Comparison of ENCODE assay signal across 10 cellular contexts in the genomic region with DNA sequence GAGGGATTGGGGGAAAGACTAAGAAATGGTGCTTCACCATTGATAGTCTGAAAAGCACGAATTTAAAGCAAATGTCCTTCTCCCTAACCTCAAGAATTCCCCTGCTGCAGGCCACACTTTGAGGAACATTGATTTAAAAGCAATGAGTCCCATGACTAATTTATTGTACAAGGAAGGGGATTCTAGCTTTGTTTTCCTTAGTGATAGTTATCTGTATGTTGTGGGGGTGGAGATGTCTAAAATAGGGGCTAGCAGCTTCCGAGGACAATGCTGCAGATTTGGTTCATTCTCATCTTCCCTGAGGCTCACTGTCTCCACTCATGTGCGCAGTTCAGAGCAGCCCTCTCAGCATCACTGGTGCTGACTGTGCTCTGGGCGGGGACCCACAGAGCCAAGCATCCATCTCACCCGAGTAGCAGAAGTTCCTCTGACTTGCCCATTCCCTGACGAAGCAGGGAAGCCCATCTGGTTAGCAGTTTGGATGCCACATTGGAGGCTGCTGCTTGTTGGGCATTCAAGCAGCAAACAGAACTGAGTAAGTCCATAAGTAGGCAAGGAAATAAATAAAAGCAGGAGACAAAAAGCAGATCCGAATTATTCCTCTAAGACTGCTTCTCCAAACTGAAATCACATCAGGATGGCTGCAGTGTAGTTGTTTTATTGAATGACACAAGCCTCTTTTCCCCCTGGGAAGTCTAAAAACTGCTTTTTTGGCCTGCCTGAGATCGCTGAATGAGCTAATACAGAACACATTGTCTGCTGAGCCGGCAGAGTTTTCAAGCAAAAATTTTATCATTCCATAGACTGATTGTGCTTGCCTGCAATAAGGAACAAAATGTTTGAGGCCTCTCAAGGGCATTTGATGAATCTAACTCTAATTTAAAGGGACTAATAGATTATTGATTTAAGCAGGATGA. TPM values are rescaled to one million over a fixed set of nuclear protein-coding genes. Genes with fewer than 3 reads are reported as not detected.
DNase-seq lines count a peak whose midpoint lies in the region; ATAC-seq, FAIRE-seq and TF ChIP-seq lines count a peak whose summit lies in the region.
"Had no signal": no experiment of that assay in that cellular context is flagged by ENCODE, and none has a peak within 500 bp of the region (broad histone marks: within the 10 kb centered on the region; RNA-seq: fewer than 3 reads in every experiment).

No MANE protein-coding gene starts in this region.

- H3K9ac ChIP-seq in kidney (ENCODE audit: low read length in 2 of 2) (peak overlapping the region in 1 of 2 donors; percentile 5), colonic mucosa (ENCODE audit: low read depth in 2 of 2, low read length in 2 of 2) (no peak overlapping the region)

- no peak for TF ChIP-seq CTCF in HEK293 (tag by site-specific recombination; IDR thresholded peaks at IDR 0.05)
- no peak for TF ChIP-seq CTCF in cardiac fibroblast (IDR thresholded peaks at IDR 0.05; ENCODE audit: low read depth, low read length)
- no peak for TF ChIP-seq CTCF in kidney (IDR thresholded peaks at IDR 0.05; ENCODE audit: borderline replicate concordance, extremely low read depth, insufficient read depth)
- no peak for TF ChIP-seq CTCF in colonic mucosa (IDR thresholded peaks at IDR 0.05)

- H3K27me3 ChIP-seq in H7 (ENCODE audit: control insufficient read depth, insufficient read depth, low read length) (no peaks in the 10 kb centered on the region), colonic mucosa (no peaks in the 10 kb centered on the region)
- H3K27me3 ChIP-seq: MG63 had no signal

- H3K4me3 ChIP-seq in HEK293 (ENCODE audit: low read depth, low read length) (no peak overlapping the region), cardiac fibroblast (replicated peaks in 1 of 2; ENCODE audit: low read depth in 2 of 2, low read length in 2 of 2) (no peak overlapping the region), kidney (ENCODE audit: low read length in 2 of 2) (no peak overlapping the region), H7 (ENCODE audit: insufficient read depth, low read depth, low read length) (no peak overlapping the region), colonic mucosa (no peak overlapping the region)
- H3K4me3 ChIP-seq: MG63 had no signal

- ATAC-seq in HG03196 (IDR thresholded peaks at IDR 0.05; ENCODE audit: unreplicated experiment) (no peak), GM19023 (IDR thresholded peaks at IDR 0.05; ENCODE audit: unreplicated experiment) (no peak)

- H3K27ac ChIP-seq in HEK293 (ENCODE audit: extremely low read depth, low read depth, low read length) (no peak overlapping the region; the same call in 1 of the 2 replicates), kidney (ENCODE audit: low read depth in 2 of 2, low read length in 2 of 2) (peak overlapping the region; percentile 20 to 78), substantia nigra (ENCODE audit: low read depth, low read length, poor library complexity, severe bottlenecking) (peak overlapping the region; percentile 59), colonic mucosa (no peak overlapping the region)

- CTCF ChIA-PET in HEK293 (lab: Yijun Ruan, JAX): interaction anchor here (0.7 kb wide), 1 partner anchor 136 kb away, joined by 3 read pairs; no protein-coding TSS in a partner anchor

- POLR2A ChIA-PET in HEK293 (lab: Yijun Ruan, JAX): interaction anchor here (1.2 kb wide), 1 partner anchor 28 kb away, joined by 5 read pairs; a partner anchor contains a TSS

- H3K4me1 ChIP-seq in HEK293 (ENCODE audit: control insufficient read depth, insufficient read depth, low read length): peaks cover 13% of the 10 kb centered on the region
- peaks cover 22 to 32% of the 10 kb centered on the region in 2 donors for H3K4me1 ChIP-seq in kidney (ENCODE audit: control insufficient read depth in 1 of 2, insufficient read depth in 1 of 2, low read depth in 1 of 2, low read length in 2 of 2)
- no peaks in the 10 kb centered on the region for H3K4me1 ChIP-seq in colonic mucosa

- no peaks in the 10 kb centered on the region for H3K36me3 ChIP-seq in HEK293 (ENCODE audit: control insufficient read depth in 2 of 2, insufficient read depth in 1 of 2, low read length in 2 of 2)
- H3K36me3 ChIP-seq in kidney (ENCODE audit: control insufficient read depth in 1 of 2, insufficient read depth in 2 of 2, low read length in 2 of 2): no peaks in the 10 kb centered on the region
- H3K36me3 ChIP-seq in H7 (replicated peaks; ENCODE audit: control insufficient read depth, insufficient read depth, low read length): no peaks in the 10 kb centered on the region
- no peaks in the 10 kb centered on the region for H3K36me3 ChIP-seq in colonic mucosa
- H3K36me3 ChIP-seq: MG63 had no signal

- peak; percentile 48 to 77 for DNase-seq in cardiac fibroblast (ENCODE audit: low read depth in 2 of 2)
- DNase-seq in kidney: peak; percentile 63
- DNase-seq in substantia nigra (lab: John Stamatoyannopoulos, UW): peak in 7 of 49 donors; percentile 11 to 40 (median 16)
- no peak for DNase-seq in H7
- DNase-seq in colonic mucosa: no peak
- DNase-seq: activated effector memory CD4-positive, alpha-beta T cell treated with Interleukin-2 at 50 U/mL for 16 hours; MG63 had no signal

- no peak for FAIRE-seq in kidney (lab: Jason Lieb, UNC)

- intact Hi-C loops in kidney (cut with DNase I): no loop called here
- intact Hi-C loops in colonic mucosa (cut with DNase I): no loop called here

- H3K9me3 ChIP-seq in HEK293 (ENCODE audit: control insufficient read depth, insufficient read depth, low read depth, low read length): no peaks in the 10 kb centered on the region
- no peaks in the 10 kb centered on the region for H3K9me3 ChIP-seq in kidney (ENCODE audit: control insufficient read depth in 1 of 2, low read length in 2 of 2)
- H3K9me3 ChIP-seq in colonic mucosa: no peaks in the 10 kb centered on the region
- H3K9me3 ChIP-seq: MG63 had no signal

TF ChIP-seq in HEK293, 187 proteins besides CTCF, POLR2A, EP300 and RAD21 (continues in another document):
- TF ChIP-seq, protein P1, sequence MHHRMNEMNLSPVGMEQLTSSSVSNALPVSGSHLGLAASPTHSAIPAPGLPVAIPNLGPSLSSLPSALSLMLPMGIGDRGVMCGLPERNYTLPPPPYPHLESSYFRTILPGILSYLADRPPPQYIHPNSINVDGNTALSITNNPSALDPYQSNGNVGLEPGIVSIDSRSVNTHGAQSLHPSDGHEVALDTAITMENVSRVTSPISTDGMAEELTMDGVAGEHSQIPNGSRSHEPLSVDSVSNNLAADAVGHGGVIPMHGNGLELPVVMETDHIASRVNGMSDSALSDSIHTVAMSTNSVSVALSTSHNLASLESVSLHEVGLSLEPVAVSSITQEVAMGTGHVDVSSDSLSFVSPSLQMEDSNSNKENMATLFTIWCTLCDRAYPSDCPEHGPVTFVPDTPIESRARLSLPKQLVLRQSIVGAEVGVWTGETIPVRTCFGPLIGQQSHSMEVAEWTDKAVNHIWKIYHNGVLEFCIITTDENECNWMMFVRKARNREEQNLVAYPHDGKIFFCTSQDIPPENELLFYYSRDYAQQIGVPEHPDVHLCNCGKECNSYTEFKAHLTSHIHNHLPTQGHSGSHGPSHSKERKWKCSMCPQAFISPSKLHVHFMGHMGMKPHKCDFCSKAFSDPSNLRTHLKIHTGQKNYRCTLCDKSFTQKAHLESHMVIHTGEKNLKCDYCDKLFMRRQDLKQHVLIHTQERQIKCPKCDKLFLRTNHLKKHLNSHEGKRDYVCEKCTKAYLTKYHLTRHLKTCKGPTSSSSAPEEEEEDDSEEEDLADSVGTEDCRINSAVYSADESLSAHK (tag by site-specific recombination; IDR thresholded peaks at IDR 0.05): peak; percentile 96
- TF ChIP-seq, protein P2, sequence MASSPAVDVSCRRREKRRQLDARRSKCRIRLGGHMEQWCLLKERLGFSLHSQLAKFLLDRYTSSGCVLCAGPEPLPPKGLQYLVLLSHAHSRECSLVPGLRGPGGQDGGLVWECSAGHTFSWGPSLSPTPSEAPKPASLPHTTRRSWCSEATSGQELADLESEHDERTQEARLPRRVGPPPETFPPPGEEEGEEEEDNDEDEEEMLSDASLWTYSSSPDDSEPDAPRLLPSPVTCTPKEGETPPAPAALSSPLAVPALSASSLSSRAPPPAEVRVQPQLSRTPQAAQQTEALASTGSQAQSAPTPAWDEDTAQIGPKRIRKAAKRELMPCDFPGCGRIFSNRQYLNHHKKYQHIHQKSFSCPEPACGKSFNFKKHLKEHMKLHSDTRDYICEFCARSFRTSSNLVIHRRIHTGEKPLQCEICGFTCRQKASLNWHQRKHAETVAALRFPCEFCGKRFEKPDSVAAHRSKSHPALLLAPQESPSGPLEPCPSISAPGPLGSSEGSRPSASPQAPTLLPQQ (tag by site-specific recombination; IDR thresholded peaks at IDR 0.05): 0 out of 2 replicates have a peak, but pooled peaks have one; percentile 23
- TF ChIP-seq EGR2 (tag by site-specific recombination; IDR thresholded peaks at IDR 0.05; ENCODE audit: low read depth) (no peak), ZBTB17 (tag by site-specific recombination; IDR thresholded peaks at IDR 0.05) (peak; percentile 46; the same call in 1 of the 2 replicates), ZNF830 (tag by site-specific recombination; IDR thresholded peaks at IDR 0.05; ENCODE audit: low read depth) (no peak), ZNF600 (tag by site-specific recombination; IDR thresholded peaks at IDR 0.05) (peak; percentile 72), ZNF335 (tag by site-specific recombination; conservative IDR thresholded peaks at IDR 0.05) (0 out of 2 replicates have a peak, but pooled peaks have one; percentile 20)
- TF ChIP-seq, protein P3, sequence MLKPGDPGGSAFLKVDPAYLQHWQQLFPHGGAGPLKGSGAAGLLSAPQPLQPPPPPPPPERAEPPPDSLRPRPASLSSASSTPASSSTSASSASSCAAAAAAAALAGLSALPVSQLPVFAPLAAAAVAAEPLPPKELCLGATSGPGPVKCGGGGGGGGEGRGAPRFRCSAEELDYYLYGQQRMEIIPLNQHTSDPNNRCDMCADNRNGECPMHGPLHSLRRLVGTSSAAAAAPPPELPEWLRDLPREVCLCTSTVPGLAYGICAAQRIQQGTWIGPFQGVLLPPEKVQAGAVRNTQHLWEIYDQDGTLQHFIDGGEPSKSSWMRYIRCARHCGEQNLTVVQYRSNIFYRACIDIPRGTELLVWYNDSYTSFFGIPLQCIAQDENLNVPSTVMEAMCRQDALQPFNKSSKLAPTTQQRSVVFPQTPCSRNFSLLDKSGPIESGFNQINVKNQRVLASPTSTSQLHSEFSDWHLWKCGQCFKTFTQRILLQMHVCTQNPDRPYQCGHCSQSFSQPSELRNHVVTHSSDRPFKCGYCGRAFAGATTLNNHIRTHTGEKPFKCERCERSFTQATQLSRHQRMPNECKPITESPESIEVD (tag by site-specific recombination; IDR thresholded peaks at IDR 0.05): peak; percentile 66

RNA-seq across cellular contexts. Expression of a gene that starts 27.5 kb away (rescaled TPM):
- total RNA-seq in kidney: 14.7 TPM
- polyA plus RNA-seq in kidney (ENCODE audit: insufficient read depth, low read depth, low replicate concordance): 8.3 TPM
- total RNA-seq in H7 (2014; rRNA removed; shearing (Covaris generic)): 0.78 and 2.0 TPM in 2 replicates
- under 1 TPM; 0.54 to 0.74 TPM for total RNA-seq in colonic mucosa

Comparison
In these comparisons a context has a peak if more than half of its experiments do, and no peak if none do; other contexts are left out.
1. H3K27ac ChIP-seq: peak in kidney (2 of 2) and substantia nigra (single experiment); none in HEK293 (single experiment) and colonic mucosa (single experiment).
2. DNase-seq: peak in cardiac fibroblast (2 of 2) and kidney (single experiment); none in H7 (single experiment) and colonic mucosa (single experiment).